ENCODE assay signal across 7 cellular contexts in the genomic region with DNA sequence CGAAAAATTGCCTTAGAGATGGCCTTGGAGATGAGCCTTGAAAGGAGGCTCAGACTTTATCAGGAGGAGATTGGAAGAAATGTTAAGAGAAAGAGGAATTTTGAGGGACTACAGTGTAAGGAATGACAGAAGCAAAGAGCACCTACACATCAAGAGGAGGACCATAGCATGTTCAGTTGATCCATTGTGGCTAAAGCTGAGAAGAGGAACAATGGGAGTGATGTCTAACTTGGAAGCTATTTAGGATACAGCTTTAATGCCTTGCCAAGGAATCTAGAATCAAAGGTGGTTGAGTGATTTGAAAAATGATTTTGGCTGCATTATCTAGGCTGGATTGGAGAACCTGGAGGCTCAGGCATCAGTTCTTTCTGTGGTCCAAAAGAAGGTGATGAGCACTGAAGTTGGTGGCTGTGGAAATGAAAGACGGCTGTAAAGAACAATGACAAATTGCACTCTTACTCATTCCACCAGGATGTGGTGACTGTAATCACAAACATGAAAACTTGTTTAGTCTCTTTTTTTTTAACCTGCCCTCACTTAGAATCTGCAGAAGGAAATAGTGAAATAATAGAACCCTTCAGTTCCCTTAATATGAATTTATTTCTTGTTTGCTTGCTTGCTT. TPM values are rescaled to one million over a fixed set of nuclear protein-coding genes. Genes with fewer than 3 reads are reported as not detected.
DNase-seq lines count a peak whose midpoint lies in the region; ATAC-seq and TF ChIP-seq lines count a peak whose summit lies in the region.

No MANE protein-coding gene starts in this region.

- H3K36me3 Mint-ChIP-seq in activated CD4-positive, alpha-beta T cell treated with anti-CD3 and anti-CD28 coated beads, Interleukin-2, amount 10 ng/mL, durations not matched to agents 7 days and 5 days (ENCODE audit: low read depth): peaks cover 4% of the 10 kb centered on the region

- 63 to 73% methylated on average over 2 of the region's 2 CpGs for WGBS in sigmoid colon, 2 donors

- H3K4me3 ChIP-seq in sigmoid colon: no peak overlapping the region

- POLR2A ChIA-PET in activated CD4-positive, alpha-beta T cell treated with anti-CD3 and anti-CD28 coated beads, Interleukin-2, amount 10 ng/mL, durations not matched to agents 7 days and 5 days (lab: Charles Lee): no interaction called here

- intact Hi-C loops in sigmoid colon (cut with DNase I): no loop called here

- no peak for TF ChIP-seq EP300 in sigmoid colon (IDR thresholded peaks at IDR 0.05)

- peak; percentile 56 for ATAC-seq in GM18909 (IDR thresholded peaks at IDR 0.05; ENCODE audit: poor library complexity, unreplicated experiment)
- peak; percentile 50 for ATAC-seq in HG02870 (IDR thresholded peaks at IDR 0.05; ENCODE audit: unreplicated experiment)
- no peak for ATAC-seq in GM19023 (IDR thresholded peaks at IDR 0.05; ENCODE audit: unreplicated experiment)

- H3K4me1 Mint-ChIP-seq in activated CD4-positive, alpha-beta T cell treated with anti-CD3 and anti-CD28 coated beads, Interleukin-2, amount 10 ng/mL, durations not matched to agents 7 days and 5 days: peaks cover 63% of the 10 kb centered on the region

- no peaks in the 10 kb centered on the region for H3K36me3 ChIP-seq in sigmoid colon

- no peaks in the 10 kb centered on the region for H3K9me3 Mint-ChIP-seq in activated CD4-positive, alpha-beta T cell treated with anti-CD3 and anti-CD28 coated beads, Interleukin-2, amount 10 ng/mL, durations not matched to agents 7 days and 5 days

- CTCF ChIA-PET in activated CD4-positive, alpha-beta T cell treated with anti-CD3 and anti-CD28 coated beads, Interleukin-2, amount 10 ng/mL, durations not matched to agents 7 days and 5 days (lab: Charles Lee): interaction anchor here (1.5 to 3.1 kb wide), 2 partner anchors 8 to 34 kb away, joined by 3 to 11 read pairs; no protein-coding TSS in a partner anchor

- TF ChIP-seq POLR2A in sigmoid colon (IDR thresholded peaks at IDR 0.05): no peak

- H3K4me3 Mint-ChIP-seq in activated CD4-positive, alpha-beta T cell treated with anti-CD3 and anti-CD28 coated beads, Interleukin-2, amount 10 ng/mL, durations not matched to agents 7 days and 5 days: peak overlapping the region; percentile 5

- peak; percentile 59 for DNase-seq in activated CD4-positive, alpha-beta T cell treated with anti-CD3 and anti-CD28 coated beads, Interleukin-2, amount 10 ng/mL, durations not matched to agents 7 days and 5 days
- no peak for DNase-seq in sigmoid colon
- DNase-seq in AML-193 (lab: John Stamatoyannopoulos, UW): no peak
- no peak for DNase-seq in DMS79 (lab: John Stamatoyannopoulos, UW)

- peak overlapping the region; percentile 79 for H3K27ac Mint-ChIP-seq in activated CD4-positive, alpha-beta T cell treated with anti-CD3 and anti-CD28 coated beads, Interleukin-2, amount 10 ng/mL, durations not matched to agents 7 days and 5 days

- H3K27ac ChIP-seq in sigmoid colon: peak overlapping the region in 3 of 4 donors; percentile 48 to 63 (median 61)

- H3K27me3 ChIP-seq in sigmoid colon: no peaks in the 10 kb centered on the region

- H3K4me1 ChIP-seq in sigmoid colon: peaks cover 0 to 76% (median 54%) of the 10 kb centered on the region in 4 donors

- H3K27me3 Mint-ChIP-seq in activated CD4-positive, alpha-beta T cell treated with anti-CD3 and anti-CD28 coated beads, Interleukin-2, amount 10 ng/mL, durations not matched to agents 7 days and 5 days: no peaks in the 10 kb centered on the region

- no peak for TF ChIP-seq CTCF in sigmoid colon (IDR thresholded peaks at IDR 0.05)

- no peaks in the 10 kb centered on the region for H3K9me3 ChIP-seq in sigmoid colon

RNA-seq across cellular contexts. Expression of gene FAM20B, which starts 11.3 kb away (rescaled TPM):
- total RNA-seq in activated CD4-positive, alpha-beta T cell treated with anti-CD3 and anti-CD28 coated beads, Interleukin-2, amount 10 ng/mL, durations not matched to agents 7 days and 5 days: 10 to 100 TPM; 25.1 to 31.3 TPM
- total RNA-seq in sigmoid colon: 10 to 100 TPM; 36.3 to 51.0 (median 48.3) TPM
- polyA plus RNA-seq in sigmoid colon: 10 to 100 TPM in 1 of 3 donors, 1 to 10 TPM in 2; 7.4 to 14.8 (median 7.8) TPM

RNA-seq across cellular contexts. Expression of gene TOR3A, which starts 44.9 kb away (rescaled TPM):
- 10 to 100 TPM; 43.9 to 46.6 TPM for total RNA-seq in activated CD4-positive, alpha-beta T cell treated with anti-CD3 and anti-CD28 coated beads, Interleukin-2, amount 10 ng/mL, durations not matched to agents 7 days and 5 days
- total RNA-seq in sigmoid colon: 10 to 100 TPM; 38.8 to 53.5 (median 39.9) TPM
- polyA plus RNA-seq in sigmoid colon: 10 to 100 TPM in 2 of 3 donors, 1 to 10 TPM in 1; 8.3 to 37.1 (median 12.0) TPM
